ENCODE assay signal across 28 cellular contexts in the genomic region with DNA sequence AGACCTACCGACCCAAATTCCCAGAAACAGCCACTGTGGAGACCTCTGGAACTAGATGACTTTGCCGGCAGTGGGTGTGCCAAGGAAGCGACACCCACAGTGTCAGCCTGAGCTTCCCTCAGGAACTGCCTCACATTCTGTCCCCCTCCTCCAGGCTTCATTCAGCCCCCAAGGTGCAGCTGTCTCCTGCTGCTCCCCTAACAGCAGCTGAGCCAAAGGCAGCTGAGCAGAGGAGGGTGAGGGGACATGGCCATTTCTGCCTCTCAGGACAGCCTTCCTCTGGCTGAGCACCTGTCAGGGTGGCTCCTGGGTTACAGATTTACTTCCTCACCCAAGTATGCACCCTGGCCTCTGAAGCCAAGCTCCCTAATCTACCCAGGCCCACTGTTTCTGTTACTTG. TPM values are rescaled to one million over a fixed set of nuclear protein-coding genes. Genes with fewer than 3 reads are reported as not detected.
"Had no signal": no experiment of that assay in that cellular context is flagged by ENCODE, and none has a peak within 500 bp of the region (broad histone marks: within the 10 kb centered on the region; RNA-seq: fewer than 3 reads in every experiment).

No MANE protein-coding gene starts in this region.

- H3K4me3 ChIP-seq: esophagus squamous epithelium, heart right ventricle, left lung, prostate gland, right atrium auricular region, skin epidermis, spleen, thoracic aorta, tibial nerve, upper lobe of left lung, uterus had no signal

- H3K4me1 ChIP-seq: prostate gland, uterus had no signal

- H3K36me3 Mint-ChIP-seq: natural killer cell; stimulated activated memory B cell treated with anti-CD40 and anti-IgM and Interleukin-4, amounts not matched to agents 10 μg/mL and 1 μg/mL and 100 μg/mL, for 72 hours had no signal

- H3K9me3 Mint-ChIP-seq: effector memory CD8-positive, alpha-beta T cell; natural killer cell; neural crest cell; stimulated activated memory B cell treated with anti-CD40 and anti-IgM and Interleukin-4, amounts not matched to agents 10 μg/mL and 1 μg/mL and 100 μg/mL, for 72 hours had no signal

- H3K36me3 ChIP-seq: esophagus squamous epithelium, heart right ventricle, left lung, prostate gland, right atrium auricular region, spleen, thoracic aorta, tibial nerve, upper lobe of left lung, uterus had no signal

- H3K27me3 ChIP-seq: right atrium auricular region, upper lobe of left lung, uterus had no signal

- DNase-seq: cortex of kidney; effector memory CD8-positive, alpha-beta T cell; erythroblast; esophagus squamous epithelium; foreskin melanocyte; glutamatergic neuron; heart right ventricle; hippocampal formation; left cardiac atrium; left lung; mesendoderm; midbrain; natural killer cell; spleen; stimulated activated CD4-positive, alpha-beta T cell treated with anti-CD3 and anti-CD28 coated beads, Interleukin-4, amount 100 ng/mL, for 4 hours; stimulated activated naive CD8-positive, alpha-beta T cell treated with anti-CD3 and anti-CD28 coated beads, Interleukin-15, Interleukin-2, amounts not matched to agents 100 U/mL and 50 U/mL, for 24 hours; upper lobe of left lung; uterus had no signal

- H3K27ac ChIP-seq: esophagus squamous epithelium, heart right ventricle, left lung, prostate gland, skin epidermis, spleen, thoracic aorta, tibial nerve, upper lobe of left lung, uterus had no signal

- H3K4me3 Mint-ChIP-seq: effector memory CD8-positive, alpha-beta T cell; natural killer cell; stimulated activated memory B cell treated with anti-CD40 and anti-IgM and Interleukin-4, amounts not matched to agents 10 μg/mL and 1 μg/mL and 100 μg/mL, for 72 hours had no signal

- ATAC-seq: effector memory CD8-positive, alpha-beta T cell; heart right ventricle; left cardiac atrium; left lung; natural killer cell; sciatic nerve; stimulated activated memory B cell treated with anti-CD40 and anti-IgM and Interleukin-4, amounts not matched to agents 10 μg/mL and 1 μg/mL and 100 μg/mL, for 72 hours; stimulated activated naive CD8-positive, alpha-beta T cell treated with anti-CD3 and anti-CD28 coated beads, Interleukin-15, Interleukin-2, amounts not matched to agents 100 U/mL and 50 U/mL, for 24 hours had no signal

- H3K27ac Mint-ChIP-seq: effector memory CD8-positive, alpha-beta T cell; natural killer cell; stimulated activated memory B cell treated with anti-CD40 and anti-IgM and Interleukin-4, amounts not matched to agents 10 μg/mL and 1 μg/mL and 100 μg/mL, for 72 hours had no signal

- H3K9me3 ChIP-seq: esophagus squamous epithelium, heart right ventricle, left lung, prostate gland, right atrium auricular region, spleen, thoracic aorta, tibial nerve, upper lobe of left lung, uterus had no signal

RNA-seq across cellular contexts. Expression of gene HSF5, which starts 48.3 kb away (rescaled TPM):
- total RNA-seq: dermis microvascular lymphatic vessel endothelial cell, osteocyte had no signal
- polyA plus RNA-seq: heart right ventricle had no signal
